In genomic region chr20:24768977-24769675, GRCh38 we compare ENCODE assay signal across 22 cellular contexts.
DNase-seq lines count a peak whose midpoint lies in the region; TF ChIP-seq lines count a peak whose summit lies in the region.
"Had no signal": no experiment of that assay in that cellular context is flagged by ENCODE, and none has a peak within 500 bp of the region (broad histone marks: within the 10 kb centered on the region; RNA-seq: fewer than 3 reads in every experiment).

No MANE protein-coding gene starts in this region.

- no peaks in the 10 kb centered on the region for H3K9me3 ChIP-seq in SK-N-MC (ENCODE audit: low read depth, low read length)
- H3K9me3 ChIP-seq in spleen: no peaks in the 10 kb centered on the region
- H3K9me3 ChIP-seq: left lung, thoracic aorta had no signal

- peaks cover 0 to 9% (median 5%) of the 10 kb centered on the region in 6 donors for H3K4me1 ChIP-seq in spleen
- H3K4me1 ChIP-seq: left lung, neural progenitor cell had no signal

- WGBS in spleen, 5 donors: 83 to 93% (median 88%) methylated on average over 6 to 8 of the region's 8 CpGs

- H3K27me3 Mint-ChIP-seq in activated T-helper 1 cell treated with anti-CD3 and anti-CD28 coated beads, Interleukin-12 subunit alpha, Interleukin-12 subunit beta, Interleukin-2, Interleukin-4 antibody, amounts not matched to agents 30 ng/mL and 10 ng/mL and 1 ng/mL, durations not matched to agents 14 hours and 24 hours and 36 hours (ENCODE audit: insufficient read depth): peaks cover 5% of the 10 kb centered on the region
- no peaks in the 10 kb centered on the region for H3K27me3 Mint-ChIP-seq in chondrocyte (ENCODE audit: low read depth)

- intact Hi-C loops in spleen (cut with DNase I; ENCODE audit: low total_unique reads): no loop called here
- intact Hi-C loops in activated T-helper 1 cell treated with anti-CD3 and anti-CD28 coated beads, Interleukin-12 subunit alpha, Interleukin-12 subunit beta, Interleukin-2, Interleukin-4 antibody, amounts not matched to agents 30 ng/mL and 10 ng/mL and 1 ng/mL, durations not matched to agents 14 hours and 24 hours and 36 hours (cut with micrococcal nuclease): no loop called here

- no peak for TF ChIP-seq CTCF in spleen (IDR thresholded peaks at IDR 0.05 in 8 of 11, conservative IDR thresholded peaks at IDR 0.05 in 3 of 11)
- TF ChIP-seq CTCF in chondrocyte (IDR thresholded peaks at IDR 0.05): no peak

- H3K4me3 Mint-ChIP-seq in activated T-helper 1 cell treated with anti-CD3 and anti-CD28 coated beads, Interleukin-12 subunit alpha, Interleukin-12 subunit beta, Interleukin-2, Interleukin-4 antibody, amounts not matched to agents 30 ng/mL and 10 ng/mL and 1 ng/mL, durations not matched to agents 14 hours and 24 hours and 36 hours: no peak overlapping the region
- no peak overlapping the region for H3K4me3 Mint-ChIP-seq in chondrocyte (ENCODE audit: unreplicated experiment)
- H3K4me3 Mint-ChIP-seq: activated T-helper 17 cell treated with anti-CD3 and anti-CD28 coated beads, Interleukin-2, amount 50 U/mL, for 72 hours; brain; HFFc6; neural progenitor cell had no signal

- peaks cover 5% of the 10 kb centered on the region for H3K4me1 Mint-ChIP-seq in activated T-helper 1 cell treated with anti-CD3 and anti-CD28 coated beads, Interleukin-12 subunit alpha, Interleukin-12 subunit beta, Interleukin-2, Interleukin-4 antibody, amounts not matched to agents 30 ng/mL and 10 ng/mL and 1 ng/mL, durations not matched to agents 14 hours and 24 hours and 36 hours (ENCODE audit: low read depth)
- H3K4me1 Mint-ChIP-seq in chondrocyte (ENCODE audit: low read depth): peaks cover 33% of the 10 kb centered on the region
- H3K4me1 Mint-ChIP-seq: activated T-helper 17 cell treated with anti-CD3 and anti-CD28 coated beads, Interleukin-2, amount 50 U/mL, for 72 hours had no signal

- no peaks in the 10 kb centered on the region for H3K36me3 Mint-ChIP-seq in activated T-helper 1 cell treated with anti-CD3 and anti-CD28 coated beads, Interleukin-12 subunit alpha, Interleukin-12 subunit beta, Interleukin-2, Interleukin-4 antibody, amounts not matched to agents 30 ng/mL and 10 ng/mL and 1 ng/mL, durations not matched to agents 14 hours and 24 hours and 36 hours (ENCODE audit: low read depth)
- no peaks in the 10 kb centered on the region for H3K36me3 Mint-ChIP-seq in chondrocyte (ENCODE audit: low read depth)
- H3K36me3 Mint-ChIP-seq: brain, neural progenitor cell had no signal

- peak overlapping the region; percentile 18; the same call in 1 of the 2 replicates for H3K4me3 ChIP-seq in SK-N-MC
- no peak overlapping the region for H3K4me3 ChIP-seq in spleen
- H3K4me3 ChIP-seq: left lung, neural progenitor cell, thoracic aorta had no signal

- peaks cover 0 to 36% (median 0%) of the 10 kb centered on the region in 7 donors for H3K27me3 ChIP-seq in spleen (replicated peaks in 1 of 7)
- H3K27me3 ChIP-seq: neural progenitor cell had no signal

- H3K27ac Mint-ChIP-seq in activated T-helper 1 cell treated with anti-CD3 and anti-CD28 coated beads, Interleukin-12 subunit alpha, Interleukin-12 subunit beta, Interleukin-2, Interleukin-4 antibody, amounts not matched to agents 30 ng/mL and 10 ng/mL and 1 ng/mL, durations not matched to agents 14 hours and 24 hours and 36 hours: no peak overlapping the region
- no peak overlapping the region for H3K27ac Mint-ChIP-seq in chondrocyte (ENCODE audit: unreplicated experiment)
- H3K27ac Mint-ChIP-seq: activated T-helper 17 cell treated with anti-CD3 and anti-CD28 coated beads, Interleukin-2, amount 50 U/mL, for 72 hours; HFFc6; neural progenitor cell; progenitor cell of endocrine pancreas; stimulated activated naive B cell treated with anti-CD40 and anti-IgM and Interleukin-4, amounts not matched to agents 10 μg/mL and 1 μg/mL and 100 μg/mL, for 72 hours had no signal

- no peaks in the 10 kb centered on the region for H3K9me3 Mint-ChIP-seq in activated T-helper 1 cell treated with anti-CD3 and anti-CD28 coated beads, Interleukin-12 subunit alpha, Interleukin-12 subunit beta, Interleukin-2, Interleukin-4 antibody, amounts not matched to agents 30 ng/mL and 10 ng/mL and 1 ng/mL, durations not matched to agents 14 hours and 24 hours and 36 hours
- no peaks in the 10 kb centered on the region for H3K9me3 Mint-ChIP-seq in chondrocyte (ENCODE audit: low read depth)
- H3K9me3 Mint-ChIP-seq: activated T-helper 17 cell treated with anti-CD3 and anti-CD28 coated beads, Interleukin-2, amount 50 U/mL, for 72 hours; HFFc6; neural progenitor cell; stimulated activated naive B cell treated with anti-CD40 and anti-IgM and Interleukin-4, amounts not matched to agents 10 μg/mL and 1 μg/mL and 100 μg/mL, for 72 hours had no signal

- H3K27ac ChIP-seq in SK-N-MC: no peak overlapping the region
- no peak overlapping the region for H3K27ac ChIP-seq in spleen
- H3K27ac ChIP-seq: 22Rv1, KMS-11, left lung, neural progenitor cell, thoracic aorta had no signal

- H3K9ac ChIP-seq in SK-N-MC (ENCODE audit: insufficient read length): no peak overlapping the region
- H3K9ac ChIP-seq: KMS-11, neural progenitor cell had no signal

- peak; percentile 26 for DNase-seq in NCI-H1694 treated with DMSO at 0.1 percent for 48 hours (lab: John Stamatoyannopoulos, UW)
- no peak for DNase-seq in NCI-H1694 (lab: John Stamatoyannopoulos, UW)
- DNase-seq in SK-N-MC (ENCODE audit: low read depth, low spot score): no peak
- DNase-seq in iris pigment epithelial cell (ENCODE audit: low read depth): peak; percentile 7
- DNase-seq in spleen: peak; percentile 38
- no peak for DNase-seq in stimulated activated CD4-positive, alpha-beta T cell treated with anti-CD3 and anti-CD28 coated beads, Interleukin-2, amount 100 ng/mL, for 48 hours
- DNase-seq in activated T-helper 1 cell treated with anti-CD3 and anti-CD28 coated beads, Interleukin-12 subunit alpha, Interleukin-12 subunit beta, Interleukin-2, Interleukin-4 antibody, amounts not matched to agents 30 ng/mL and 10 ng/mL and 1 ng/mL, durations not matched to agents 14 hours and 24 hours and 36 hours (ENCODE audit: low spot score): no peak
- no peak for DNase-seq in chondrocyte (ENCODE audit: low spot score)
- DNase-seq: HFFc6; MV-4-11; NCI-H187 treated with DMSO at 0.1 percent for 48 hours; NCI-H774; stimulated activated CD4-positive, alpha-beta T cell treated with anti-CD3 and anti-CD28 coated beads, Interleukin-1b, Interleukin-23, amount 100 ng/mL, for 48 hours; stimulated activated naive B cell treated with anti-CD40 and anti-IgM and Interleukin-4, amounts not matched to agents 10 μg/mL and 1 μg/mL and 100 μg/mL, for 72 hours had no signal

- no peaks in the 10 kb centered on the region for H3K36me3 ChIP-seq in SK-N-MC (ENCODE audit: insufficient read depth, low read length)
- H3K36me3 ChIP-seq in spleen: no peaks in the 10 kb centered on the region
- H3K36me3 ChIP-seq: left lung, neural progenitor cell, thoracic aorta had no signal

- TF ChIP-seq POLR2A in spleen (IDR thresholded peaks at IDR 0.05): no peak

Comparison
In these comparisons a context has a peak if more than half of its experiments do, and no peak if none do; other contexts are left out.
1. DNase-seq: peak in NCI-H1694 treated with DMSO at 0.1 percent for 48 hours (single experiment), iris pigment epithelial cell (single experiment) and spleen (single experiment); none in NCI-H1694 (single experiment), SK-N-MC (single experiment), stimulated activated CD4-positive, alpha-beta T cell treated with anti-CD3 and anti-CD28 coated beads, Interleukin-2, amount 100 ng/mL, for 48 hours (0 of 2), activated T-helper 1 cell treated with anti-CD3 and anti-CD28 coated beads, Interleukin-12 subunit alpha, Interleukin-12 subunit beta, Interleukin-2, Interleukin-4 antibody, amounts not matched to agents 30 ng/mL and 10 ng/mL and 1 ng/mL, durations not matched to agents 14 hours and 24 hours and 36 hours (single experiment) and chondrocyte (single experiment).